1 cellular context compared by ENCODE assay signal in the genomic region with DNA sequence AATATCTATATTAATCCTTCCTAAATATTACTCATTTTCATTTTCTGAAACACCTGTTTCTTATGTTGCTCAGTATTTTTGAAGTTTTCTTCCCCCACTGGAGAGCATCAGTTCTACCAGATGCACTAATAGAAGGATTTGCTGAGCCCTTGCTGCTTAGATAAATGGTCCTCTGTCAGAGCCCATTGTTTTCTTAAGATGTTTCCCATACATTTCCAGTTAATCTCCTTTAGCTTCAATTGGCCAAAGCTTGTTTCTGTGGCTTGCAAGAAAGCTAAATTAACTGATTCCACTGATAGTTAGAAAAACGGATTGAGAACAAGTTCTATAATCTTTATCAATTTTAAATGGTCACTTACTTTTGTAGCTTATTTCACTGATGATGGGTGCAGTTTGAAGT.
TF ChIP-seq lines count a peak whose summit lies in the region.

No MANE protein-coding gene starts in this region.

TF ChIP-seq in GM23338, 12 proteins besides CTCF, POLR2A, EP300 and RAD21 (continued from another document):
- TF ChIP-seq, protein P1, sequence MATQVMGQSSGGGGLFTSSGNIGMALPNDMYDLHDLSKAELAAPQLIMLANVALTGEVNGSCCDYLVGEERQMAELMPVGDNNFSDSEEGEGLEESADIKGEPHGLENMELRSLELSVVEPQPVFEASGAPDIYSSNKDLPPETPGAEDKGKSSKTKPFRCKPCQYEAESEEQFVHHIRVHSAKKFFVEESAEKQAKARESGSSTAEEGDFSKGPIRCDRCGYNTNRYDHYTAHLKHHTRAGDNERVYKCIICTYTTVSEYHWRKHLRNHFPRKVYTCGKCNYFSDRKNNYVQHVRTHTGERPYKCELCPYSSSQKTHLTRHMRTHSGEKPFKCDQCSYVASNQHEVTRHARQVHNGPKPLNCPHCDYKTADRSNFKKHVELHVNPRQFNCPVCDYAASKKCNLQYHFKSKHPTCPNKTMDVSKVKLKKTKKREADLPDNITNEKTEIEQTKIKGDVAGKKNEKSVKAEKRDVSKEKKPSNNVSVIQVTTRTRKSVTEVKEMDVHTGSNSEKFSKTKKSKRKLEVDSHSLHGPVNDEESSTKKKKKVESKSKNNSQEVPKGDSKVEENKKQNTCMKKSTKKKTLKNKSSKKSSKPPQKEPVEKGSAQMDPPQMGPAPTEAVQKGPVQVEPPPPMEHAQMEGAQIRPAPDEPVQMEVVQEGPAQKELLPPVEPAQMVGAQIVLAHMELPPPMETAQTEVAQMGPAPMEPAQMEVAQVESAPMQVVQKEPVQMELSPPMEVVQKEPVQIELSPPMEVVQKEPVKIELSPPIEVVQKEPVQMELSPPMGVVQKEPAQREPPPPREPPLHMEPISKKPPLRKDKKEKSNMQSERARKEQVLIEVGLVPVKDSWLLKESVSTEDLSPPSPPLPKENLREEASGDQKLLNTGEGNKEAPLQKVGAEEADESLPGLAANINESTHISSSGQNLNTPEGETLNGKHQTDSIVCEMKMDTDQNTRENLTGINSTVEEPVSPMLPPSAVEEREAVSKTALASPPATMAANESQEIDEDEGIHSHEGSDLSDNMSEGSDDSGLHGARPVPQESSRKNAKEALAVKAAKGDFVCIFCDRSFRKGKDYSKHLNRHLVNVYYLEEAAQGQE (IDR thresholded peaks at IDR 0.05; ENCODE audit: unreplicated experiment): no peak
- TF ChIP-seq JUNB (IDR thresholded peaks at IDR 0.05; ENCODE audit: unreplicated experiment): no peak
